Comparison of ENCODE assay signal across 8 cellular contexts in the genomic region with DNA sequence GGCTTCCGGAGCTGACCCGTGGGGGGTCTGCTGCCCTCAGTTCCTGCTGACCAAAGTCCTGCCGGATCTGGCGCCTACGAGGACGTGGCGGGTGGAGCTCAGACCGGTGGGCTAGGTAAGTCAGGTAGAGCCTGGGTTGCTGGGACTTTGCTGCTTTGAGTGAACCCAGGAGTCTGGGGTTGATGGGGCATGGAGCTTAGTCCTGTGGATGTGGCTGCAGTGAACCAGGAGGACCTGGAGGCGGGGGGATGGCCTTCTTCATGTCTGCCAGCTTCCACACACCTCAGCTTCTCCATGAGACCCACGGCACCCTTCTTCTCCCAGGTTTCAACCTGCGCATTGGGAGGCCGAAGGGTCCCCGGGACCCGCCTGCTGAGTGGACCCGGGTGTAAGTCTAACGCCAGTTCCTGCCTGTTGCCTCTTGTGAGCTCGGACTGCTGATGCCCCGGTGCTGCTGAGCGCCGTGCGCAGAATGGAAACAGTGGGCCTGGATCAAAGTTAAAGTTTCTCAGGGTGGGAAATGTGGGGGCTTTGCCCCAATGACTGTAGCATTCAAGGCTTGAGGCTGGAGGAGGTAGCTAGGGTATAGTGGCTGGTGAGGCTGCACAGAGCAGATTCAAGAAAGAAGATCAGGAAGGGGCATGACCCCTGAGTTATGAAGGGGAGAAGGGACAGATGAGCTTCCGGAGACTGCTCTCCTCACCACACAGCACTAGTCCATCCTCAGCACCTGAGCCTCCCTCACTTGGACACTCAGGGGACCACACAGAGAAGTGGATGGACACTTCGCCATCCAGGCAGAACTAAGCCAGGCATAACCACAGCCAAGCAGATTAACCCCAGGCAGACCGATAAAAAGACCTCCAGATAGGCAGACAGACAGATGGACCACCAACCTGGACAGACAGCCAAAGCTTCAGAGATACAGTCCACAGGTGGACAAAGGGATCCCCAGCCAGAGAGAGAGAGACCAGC. TPM values are rescaled to one million over a fixed set of nuclear protein-coding genes. Genes with fewer than 3 reads are reported as not detected.
DNase-seq lines count a peak whose midpoint lies in the region; TF ChIP-seq lines count a peak whose summit lies in the region.

No MANE protein-coding gene starts in this region.

- no peaks in the 10 kb centered on the region for H4K20me1 ChIP-seq in SU-DHL-6 (ENCODE audit: low read depth, low read length)

- peaks cover 25% of the 10 kb centered on the region; the same call in 1 of the 2 replicates for H3K79me2 ChIP-seq in SU-DHL-6 (ENCODE audit: insufficient read depth, low read length)

- H3K27ac ChIP-seq in SU-DHL-6 (ENCODE audit: low read depth, low read length): peak overlapping the region; percentile 76
- H3K27ac ChIP-seq in skin epidermis: peak overlapping the region; percentile 7 to 97 (median 88)

- H3K4me2 ChIP-seq in SU-DHL-6 (ENCODE audit: low read depth, low read length, poor library complexity, severe bottlenecking): peak overlapping the region; percentile 92

- TF ChIP-seq CTCF in SU-DHL-6 (IDR thresholded peaks at IDR 0.05; ENCODE audit: insufficient read depth, low read length, poor library complexity, severe bottlenecking) (no peak), glutamatergic neuron (IDR thresholded peaks at IDR 0.05; ENCODE audit: partially characterized antibody, unreplicated experiment) (peak; percentile 70)

- no peaks in the 10 kb centered on the region for H3K27me3 ChIP-seq in SU-DHL-6 (ENCODE audit: low read length)

- H3K9me3 ChIP-seq in SU-DHL-6 (ENCODE audit: insufficient read depth, low read length): no peaks in the 10 kb centered on the region

- H3K9me3 Mint-ChIP-seq in activated naive CD4-positive, alpha-beta T cell treated with anti-CD3 and anti-CD28 coated beads, Interleukin-2, amount 50 U/mL, for 24 hours: no peaks in the 10 kb centered on the region
- peaks cover 17% of the 10 kb centered on the region for H3K9me3 Mint-ChIP-seq in glutamatergic neuron (ENCODE audit: unreplicated experiment)

- peak overlapping the region; percentile 99 for H3K9ac ChIP-seq in SU-DHL-6 (ENCODE audit: low read length)

- 0 out of 2 replicates have a peak, but pooled peaks cover 6% of the 10 kb centered on the region for H3F3A ChIP-seq in SU-DHL-6 (ENCODE audit: insufficient read depth)

- H3K36me3 ChIP-seq in SU-DHL-6 (ENCODE audit: low read length): no peaks in the 10 kb centered on the region

- H3K27me3 Mint-ChIP-seq in activated naive CD4-positive, alpha-beta T cell treated with anti-CD3 and anti-CD28 coated beads, Interleukin-2, amount 50 U/mL, for 24 hours: no peaks in the 10 kb centered on the region
- H3K27me3 Mint-ChIP-seq in glutamatergic neuron (ENCODE audit: unreplicated experiment): peaks cover 12% of the 10 kb centered on the region

- H3K9me2 ChIP-seq in SU-DHL-6 (replicated peaks; ENCODE audit: insufficient read depth, low read length): no peaks in the 10 kb centered on the region

- peaks cover 69% of the 10 kb centered on the region for H3K4me1 Mint-ChIP-seq in activated naive CD4-positive, alpha-beta T cell treated with anti-CD3 and anti-CD28 coated beads, Interleukin-2, amount 50 U/mL, for 24 hours
- peaks cover 13% of the 10 kb centered on the region for H3K4me1 Mint-ChIP-seq in glutamatergic neuron (ENCODE audit: low read depth, unreplicated experiment)

- peak overlapping the region; percentile 80 for H3K27ac Mint-ChIP-seq in activated naive CD4-positive, alpha-beta T cell treated with anti-CD3 and anti-CD28 coated beads, Interleukin-2, amount 50 U/mL, for 24 hours
- H3K27ac Mint-ChIP-seq in glutamatergic neuron (ENCODE audit: unreplicated experiment): peak overlapping the region; percentile 83

- H3K4me3 ChIP-seq in SU-DHL-6 (ENCODE audit: insufficient read depth, low read length, poor library complexity, severe bottlenecking) (peak overlapping the region; percentile 99), skin epidermis (peak overlapping the region; percentile 59 to 76 (median 68))

- H3K4me3 Mint-ChIP-seq in activated naive CD4-positive, alpha-beta T cell treated with anti-CD3 and anti-CD28 coated beads, Interleukin-2, amount 50 U/mL, for 24 hours: peak overlapping the region; percentile 87
- peak overlapping the region; percentile 93 for H3K4me3 Mint-ChIP-seq in glutamatergic neuron (ENCODE audit: unreplicated experiment)

- peak overlapping the region; percentile 93 for H2AFZ ChIP-seq in SU-DHL-6 (ENCODE audit: low read depth, low read length, severe bottlenecking)

- H3K36me3 Mint-ChIP-seq in activated naive CD4-positive, alpha-beta T cell treated with anti-CD3 and anti-CD28 coated beads, Interleukin-2, amount 50 U/mL, for 24 hours: peaks cover 6% of the 10 kb centered on the region
- H3K36me3 Mint-ChIP-seq in glutamatergic neuron (ENCODE audit: unreplicated experiment): peaks cover 24% of the 10 kb centered on the region

- DNase-seq in activated naive CD4-positive, alpha-beta T cell treated with Interleukin-2 at 50 U/mL for 16 hours: no peak
- DNase-seq in glutamatergic neuron (no peak), MV-4-11 (lab: John Stamatoyannopoulos, UW) (no peak), dermis blood vessel endothelial cell (no peak), NOMO-1 treated with DMSO at 0.1 percent for 48 hours (lab: John Stamatoyannopoulos, UW; ENCODE audit: unreplicated experiment) (no peak)

RNA-seq across cellular contexts. Expression of a gene that starts 17.3 kb away (rescaled TPM):
- total RNA-seq in glutamatergic neuron (ENCODE audit: unreplicated experiment) (78.5 TPM), dermis blood vessel endothelial cell (36.9 and 56.6 TPM in 2 replicates)

RNA-seq across cellular contexts. Expression of a gene that starts 30.4 kb away (rescaled TPM):
- 48.3 TPM for total RNA-seq in glutamatergic neuron (ENCODE audit: unreplicated experiment)
- total RNA-seq in dermis blood vessel endothelial cell: 92.1 and 98.0 TPM in 2 replicates
